In the genomic region with DNA sequence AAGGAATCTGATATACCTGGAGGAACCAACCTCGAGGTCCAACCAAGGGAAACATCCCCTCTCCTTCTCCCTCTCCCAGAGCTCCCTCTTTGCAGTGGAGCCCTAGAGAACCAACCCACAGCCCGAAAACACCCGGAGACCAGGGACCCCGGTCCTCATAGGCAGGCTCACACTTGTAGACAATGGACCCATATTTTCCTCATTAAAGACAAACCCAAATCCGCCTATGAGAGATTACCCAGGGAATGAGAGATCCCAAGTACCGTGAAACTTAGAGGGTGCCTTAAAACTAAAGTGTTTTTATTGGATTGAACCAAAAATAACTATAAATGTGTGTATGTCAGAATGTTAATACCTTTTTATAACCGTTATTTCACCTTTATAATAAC, we compare ENCODE assay signal across 26 cellular contexts. TPM values are rescaled to one million over a fixed set of nuclear protein-coding genes. Genes with fewer than 3 reads are reported as not detected.
DNase-seq lines count a peak whose midpoint lies in the region; ATAC-seq and TF ChIP-seq lines count a peak whose summit lies in the region.
"Had no signal": no experiment of that assay in that cellular context is flagged by ENCODE, and none has a peak within 500 bp of the region (broad histone marks: within the 10 kb centered on the region; RNA-seq: fewer than 3 reads in every experiment).

No MANE protein-coding gene starts in this region.

- DNase-seq in T-helper 1 cell: no peak
- peak; percentile 32 for DNase-seq in ELF-1 (ENCODE audit: low read depth, low spot score)
- DNase-seq in coronary artery (ENCODE audit: low spot score): no peak
- no peak for DNase-seq in neural progenitor cell (ENCODE audit: low spot score)
- no peak for DNase-seq in LoVo (ENCODE audit: low spot score)
- no peak for DNase-seq in NCI-H146 treated with DMSO at 0.1 percent for 48 hours (lab: John Stamatoyannopoulos, UW; ENCODE audit: unreplicated experiment)
- DNase-seq: activated naive CD4-positive, alpha-beta T cell treated with Interleukin-2 at 50 U/mL for 16 hours; activated T-cell treated with anti-CD3 and anti-CD28 coated beads, Interleukin-2, amount 50 U/mL, for 1 hour; anterior cingulate cortex; Calu3; GOT3; hypothalamus; NCI-H524 treated with DMSO at 0.1 percent for 48 hours; nucleus accumbens; SJCRH30; stimulated activated CD4-positive, alpha-beta T cell treated with anti-CD3 and anti-CD28 coated beads, Interleukin-2, amount 100 ng/mL, for 48 hours; stimulated activated naive CD4-positive, alpha-beta T cell treated with Interleukin-2 at 50 U/mL for 16 hours; tibial artery had no signal

- peaks cover 100% of the 10 kb centered on the region for H3K27me3 ChIP-seq in neural progenitor cell
- H3K27me3 ChIP-seq: SJCRH30 had no signal

- no peak overlapping the region for H2AFZ ChIP-seq in neural progenitor cell (replicated peaks)

- H3K4me2 ChIP-seq in neural progenitor cell: no peak overlapping the region

- H3K4me3 Mint-ChIP-seq in T-helper 1 cell treated with Interleukin-12 subunit alpha and Interleukin-12 subunit beta and Interleukin-4 antibody, amounts not matched to agents 30 μg/mL and 1 μg/mL, for 36 hours: no peak overlapping the region
- H3K4me3 Mint-ChIP-seq in neural progenitor cell: peak overlapping the region; percentile 3

- H3K36me3 Mint-ChIP-seq in T-helper 1 cell treated with Interleukin-12 subunit alpha and Interleukin-12 subunit beta and Interleukin-4 antibody, amounts not matched to agents 30 μg/mL and 1 μg/mL, for 36 hours (ENCODE audit: low read depth): peaks cover 3% of the 10 kb centered on the region
- H3K36me3 Mint-ChIP-seq in neural progenitor cell: no peaks in the 10 kb centered on the region
- H3K36me3 Mint-ChIP-seq: activated CD4-positive, alpha-beta memory T cell treated with anti-CD3 and anti-CD28 coated beads for 36 hours had no signal

- peaks cover 71% of the 10 kb centered on the region for H3K27me3 Mint-ChIP-seq in T-helper 1 cell treated with Interleukin-12 subunit alpha and Interleukin-12 subunit beta and Interleukin-4 antibody, amounts not matched to agents 30 μg/mL and 1 μg/mL, for 36 hours (ENCODE audit: low read depth)
- peaks cover 76% of the 10 kb centered on the region for H3K27me3 Mint-ChIP-seq in neural progenitor cell (ENCODE audit: insufficient read depth, low read depth)

- TF ChIP-seq CTCF in coronary artery (IDR thresholded peaks at IDR 0.05) (no peak), neural progenitor cell (IDR thresholded peaks at IDR 0.05) (no peak)

- H3K36me3 ChIP-seq in neural progenitor cell: no peaks in the 10 kb centered on the region
- H3K36me3 ChIP-seq: SJCRH30, tibial artery had no signal

- H3K9ac ChIP-seq in neural progenitor cell: no peak overlapping the region

- peaks cover 81% of the 10 kb centered on the region for H4K20me1 ChIP-seq in neural progenitor cell (ENCODE audit: low read depth)

- H3K79me2 ChIP-seq in neural progenitor cell (ENCODE audit: low read depth): no peaks in the 10 kb centered on the region

- peaks cover 18% of the 10 kb centered on the region for H3K4me1 Mint-ChIP-seq in T-helper 1 cell treated with Interleukin-12 subunit alpha and Interleukin-12 subunit beta and Interleukin-4 antibody, amounts not matched to agents 30 μg/mL and 1 μg/mL, for 36 hours (ENCODE audit: low read depth)
- peaks cover 18% of the 10 kb centered on the region for H3K4me1 Mint-ChIP-seq in neural progenitor cell

- peaks cover 24% of the 10 kb centered on the region for H3K4me1 ChIP-seq in neural progenitor cell
- H3K4me1 ChIP-seq: SJCRH30 had no signal

- no peaks in the 10 kb centered on the region for H3K9me3 ChIP-seq in neural progenitor cell (ENCODE audit: low read depth)
- H3K9me3 ChIP-seq: SJCRH30, tibial artery had no signal

- peaks cover 10% of the 10 kb centered on the region for H3F3A ChIP-seq in neural progenitor cell (ENCODE audit: low read depth)

- H3K4me3 ChIP-seq in coronary artery: peak overlapping the region; percentile 35
- no peak overlapping the region for H3K4me3 ChIP-seq in neural progenitor cell
- H3K4me3 ChIP-seq: lung, SJCRH30, tibial artery had no signal

- ATAC-seq in GM18517 (IDR thresholded peaks at IDR 0.05; ENCODE audit: unreplicated experiment): no peak
- ATAC-seq: Panc1 had no signal

- no peaks in the 10 kb centered on the region for H3K9me3 Mint-ChIP-seq in T-helper 1 cell treated with Interleukin-12 subunit alpha and Interleukin-12 subunit beta and Interleukin-4 antibody, amounts not matched to agents 30 μg/mL and 1 μg/mL, for 36 hours
- peaks cover 12% of the 10 kb centered on the region for H3K9me3 Mint-ChIP-seq in neural progenitor cell
- H3K9me3 Mint-ChIP-seq: activated CD4-positive, alpha-beta memory T cell treated with anti-CD3 and anti-CD28 coated beads for 36 hours had no signal

- H3K27ac Mint-ChIP-seq in T-helper 1 cell treated with Interleukin-12 subunit alpha and Interleukin-12 subunit beta and Interleukin-4 antibody, amounts not matched to agents 30 μg/mL and 1 μg/mL, for 36 hours: peak overlapping the region; percentile 41
- no peak overlapping the region for H3K27ac Mint-ChIP-seq in neural progenitor cell
- H3K27ac Mint-ChIP-seq: activated CD4-positive, alpha-beta memory T cell treated with anti-CD3 and anti-CD28 coated beads for 36 hours had no signal

- no peak overlapping the region for H3K27ac ChIP-seq in coronary artery
- no peak overlapping the region for H3K27ac ChIP-seq in neural progenitor cell
- H3K27ac ChIP-seq: 22Rv1, HL-60, SJCRH30, tibial artery had no signal

RNA-seq across cellular contexts. Expression of a gene that starts 9.6 kb away (rescaled TPM):
- total RNA-seq in neural progenitor cell (ENCODE audit: low replicate concordance): not detected in 2 replicates
- total RNA-seq: activated CD4-positive, alpha-beta memory T cell treated with anti-CD3 and anti-CD28 coated beads for 36 hours; T-helper 1 cell treated with Interleukin-12 subunit alpha and Interleukin-12 subunit beta and Interleukin-4 antibody, amounts not matched to agents 30 ng/mL and 1 ng/mL, for 36 hours had no signal
